Comparison of ENCODE assay signal across 11 cellular contexts in the genomic region with DNA sequence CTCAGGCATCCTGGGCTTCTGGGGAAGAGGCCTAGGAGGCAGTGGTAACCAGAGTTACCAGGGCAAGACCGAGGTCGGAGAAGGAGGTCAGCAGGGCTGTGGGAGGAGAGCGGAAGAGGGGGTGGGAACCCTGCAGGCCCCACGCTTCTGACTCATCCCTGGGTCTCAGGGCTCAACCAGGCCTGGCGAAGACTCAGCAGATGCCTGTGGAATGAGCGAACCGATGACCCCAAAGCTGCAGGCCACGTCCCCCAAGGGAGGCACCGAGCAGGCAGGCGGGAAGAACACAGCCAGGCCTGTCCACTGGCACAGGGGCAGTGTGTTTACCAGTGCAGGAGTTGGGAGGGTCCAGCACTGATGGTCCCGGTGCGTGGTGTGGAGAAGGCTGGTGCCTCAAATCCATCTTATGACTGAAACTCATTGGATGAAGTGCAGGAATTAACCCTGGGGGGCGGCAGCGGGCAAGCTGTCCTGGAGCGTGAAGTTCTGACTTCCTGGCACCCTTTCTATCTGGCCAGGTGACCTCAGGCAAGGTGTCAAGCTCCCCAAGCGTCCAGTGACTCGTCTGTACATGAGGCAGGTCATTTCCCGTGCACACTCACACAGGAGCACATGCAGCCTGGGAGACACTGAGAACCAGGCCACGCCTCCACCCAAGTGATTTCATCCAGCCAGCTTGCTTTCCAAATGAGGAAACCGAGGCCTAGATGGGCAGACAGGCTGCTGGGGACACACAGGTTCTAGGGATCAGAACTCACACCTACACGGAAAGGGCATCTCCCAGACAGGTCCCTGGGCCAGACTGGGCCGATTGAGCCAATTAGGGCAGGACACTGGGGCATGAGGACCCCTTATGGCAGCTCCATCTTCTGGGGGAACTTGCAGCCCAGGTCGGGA.
DNase-seq lines count a peak whose midpoint lies in the region; ATAC-seq and TF ChIP-seq lines count a peak whose summit lies in the region.
"Had no signal": no experiment of that assay in that cellular context is flagged by ENCODE, and none has a peak within 500 bp of the region (broad histone marks: within the 10 kb centered on the region; RNA-seq: fewer than 3 reads in every experiment).

No MANE protein-coding gene starts in this region.

- H3K27me3 ChIP-seq in adipocyte (replicated peaks; ENCODE audit: control insufficient read depth, insufficient read depth, low read length): no peaks in the 10 kb centered on the region
- no peaks in the 10 kb centered on the region for H3K27me3 ChIP-seq in psoas muscle (ENCODE audit: insufficient read depth in 3 of 3, low read length in 2 of 3)

- no peak overlapping the region for H3K4me3 Mint-ChIP-seq in activated naive CD8-positive, alpha-beta T cell treated with anti-CD3 and anti-CD28 coated beads for 36 hours
- no peak overlapping the region for H3K4me3 Mint-ChIP-seq in WTC11
- H3K4me3 Mint-ChIP-seq: CD4-positive, CD25-positive, alpha-beta regulatory T cell; central memory CD8-positive, alpha-beta T cell had no signal

- intact Hi-C loops in left ventricle myocardium superior (cut with micrococcal nuclease) (no loop called here), psoas muscle (cut with DNase I) (no loop called here)

- CTCF ChIA-PET in WTC11 (lab: Charles Lee): interaction anchor here (1.0 to 2.6 kb wide), 4 partner anchors 10 to 88 kb away, joined by 3 to 9 read pairs (median 6); no protein-coding TSS in a partner anchor

- POLR2A ChIA-PET in WTC11 (lab: Charles Lee): no interaction called here

- TF ChIP-seq CTCF in psoas muscle (IDR thresholded peaks at IDR 0.05) (no peak), WTC11 (IDR thresholded peaks at IDR 0.05) (no peak)

- peak overlapping the region; percentile 55 for H3K27ac ChIP-seq in psoas muscle

- no peak overlapping the region for H3K27ac Mint-ChIP-seq in activated naive CD8-positive, alpha-beta T cell treated with anti-CD3 and anti-CD28 coated beads for 36 hours
- H3K27ac Mint-ChIP-seq in WTC11: no peak overlapping the region
- H3K27ac Mint-ChIP-seq: CD4-positive, CD25-positive, alpha-beta regulatory T cell had no signal

- H3K9ac ChIP-seq in adipocyte (ENCODE audit: low read length): peak overlapping the region; percentile 87

- H3K4me1 Mint-ChIP-seq in activated naive CD8-positive, alpha-beta T cell treated with anti-CD3 and anti-CD28 coated beads for 36 hours: no peaks in the 10 kb centered on the region
- H3K4me1 Mint-ChIP-seq in WTC11: 0 out of 2 replicates have a peak, but pooled peaks cover 8% of the 10 kb centered on the region
- H3K4me1 Mint-ChIP-seq: CD4-positive, CD25-positive, alpha-beta regulatory T cell; central memory CD8-positive, alpha-beta T cell had no signal

- peak; percentile 92 for ATAC-seq in left ventricle myocardium superior
- peak; percentile 80 to 89 (median 84) for ATAC-seq in psoas muscle
- ATAC-seq in WTC11: no peak

- no peaks in the 10 kb centered on the region for H3K36me3 Mint-ChIP-seq in activated naive CD8-positive, alpha-beta T cell treated with anti-CD3 and anti-CD28 coated beads for 36 hours
- H3K36me3 Mint-ChIP-seq in WTC11: no peaks in the 10 kb centered on the region
- H3K36me3 Mint-ChIP-seq: CD4-positive, CD25-positive, alpha-beta regulatory T cell had no signal

- H3K9me3 ChIP-seq in adipocyte (ENCODE audit: control insufficient read depth, low read length): no peaks in the 10 kb centered on the region
- H3K9me3 ChIP-seq in psoas muscle: no peaks in the 10 kb centered on the region

- WGBS in psoas muscle, 3 donors: 62 to 70% (median 68%) methylated on average over 23 of the region's 23 CpGs

- DNase-seq in AG20443 (ENCODE audit: low spot score): peak; percentile 98
- DNase-seq in adipocyte (ENCODE audit: low read depth): peak; percentile 93
- peak; percentile 83 for DNase-seq in left ventricle myocardium superior
- DNase-seq in psoas muscle: peak; percentile 90 to 93
- DNase-seq in stimulated activated CD4-positive, alpha-beta T cell treated with anti-CD3 and anti-CD28 coated beads, Interleukin-2, amount 100 ng/mL, for 24 hours: no peak
- DNase-seq in activated naive CD8-positive, alpha-beta T cell treated with anti-CD3 and anti-CD28 coated beads for 36 hours: no peak
- DNase-seq in germinal center (ENCODE audit: low spot score): no peak
- DNase-seq in WTC11 (ENCODE audit: low spot score): no peak
- DNase-seq: NCI-H524 treated with DMSO at 0.1 percent for 48 hours had no signal

- no peaks in the 10 kb centered on the region for H3K9me3 Mint-ChIP-seq in activated naive CD8-positive, alpha-beta T cell treated with anti-CD3 and anti-CD28 coated beads for 36 hours
- H3K9me3 Mint-ChIP-seq in WTC11: no peaks in the 10 kb centered on the region
- H3K9me3 Mint-ChIP-seq: CD4-positive, CD25-positive, alpha-beta regulatory T cell; central memory CD8-positive, alpha-beta T cell had no signal

- H3K4me3 ChIP-seq in adipocyte (ENCODE audit: low read length): peak overlapping the region; percentile 40
- H3K4me3 ChIP-seq in psoas muscle: no peak overlapping the region

- H3K36me3 ChIP-seq in adipocyte (ENCODE audit: control insufficient read depth, insufficient read depth, low read length, severe bottlenecking) (peaks cover 8% of the 10 kb centered on the region), psoas muscle (ENCODE audit: insufficient read depth in 1 of 2, low read depth in 1 of 2) (no peaks in the 10 kb centered on the region)

- H3K27me3 Mint-ChIP-seq in activated naive CD8-positive, alpha-beta T cell treated with anti-CD3 and anti-CD28 coated beads for 36 hours: no peaks in the 10 kb centered on the region
- no peaks in the 10 kb centered on the region for H3K27me3 Mint-ChIP-seq in WTC11 (ENCODE audit: low read depth)
- H3K27me3 Mint-ChIP-seq: CD4-positive, CD25-positive, alpha-beta regulatory T cell; central memory CD8-positive, alpha-beta T cell had no signal

- H3K4me1 ChIP-seq in adipocyte (ENCODE audit: control insufficient read depth, insufficient read depth, low read length) (peaks cover 71% of the 10 kb centered on the region), psoas muscle (peaks cover 5% of the 10 kb centered on the region)

TF ChIP-seq in WTC11, 78 proteins besides CTCF, POLR2A, EP300 and RAD21 (continues in another document):
- TF ChIP-seq IRF2 (CRISPR knock-in tag; IDR thresholded peaks at IDR 0.05; ENCODE audit: borderline replicate concordance, low read depth): no peak
- TF ChIP-seq, protein P1, sequence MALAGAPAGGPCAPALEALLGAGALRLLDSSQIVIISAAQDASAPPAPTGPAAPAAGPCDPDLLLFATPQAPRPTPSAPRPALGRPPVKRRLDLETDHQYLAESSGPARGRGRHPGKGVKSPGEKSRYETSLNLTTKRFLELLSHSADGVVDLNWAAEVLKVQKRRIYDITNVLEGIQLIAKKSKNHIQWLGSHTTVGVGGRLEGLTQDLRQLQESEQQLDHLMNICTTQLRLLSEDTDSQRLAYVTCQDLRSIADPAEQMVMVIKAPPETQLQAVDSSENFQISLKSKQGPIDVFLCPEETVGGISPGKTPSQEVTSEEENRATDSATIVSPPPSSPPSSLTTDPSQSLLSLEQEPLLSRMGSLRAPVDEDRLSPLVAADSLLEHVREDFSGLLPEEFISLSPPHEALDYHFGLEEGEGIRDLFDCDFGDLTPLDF (CRISPR knock-in tag; IDR thresholded peaks at IDR 0.05): no peak
- no peak for TF ChIP-seq ZBTB21 (CRISPR knock-in tag; IDR thresholded peaks at IDR 0.05; ENCODE audit: borderline replicate concordance)
- no peak for TF ChIP-seq NR2C2 (CRISPR knock-in tag; IDR thresholded peaks at IDR 0.05)
- TF ChIP-seq, protein P2, sequence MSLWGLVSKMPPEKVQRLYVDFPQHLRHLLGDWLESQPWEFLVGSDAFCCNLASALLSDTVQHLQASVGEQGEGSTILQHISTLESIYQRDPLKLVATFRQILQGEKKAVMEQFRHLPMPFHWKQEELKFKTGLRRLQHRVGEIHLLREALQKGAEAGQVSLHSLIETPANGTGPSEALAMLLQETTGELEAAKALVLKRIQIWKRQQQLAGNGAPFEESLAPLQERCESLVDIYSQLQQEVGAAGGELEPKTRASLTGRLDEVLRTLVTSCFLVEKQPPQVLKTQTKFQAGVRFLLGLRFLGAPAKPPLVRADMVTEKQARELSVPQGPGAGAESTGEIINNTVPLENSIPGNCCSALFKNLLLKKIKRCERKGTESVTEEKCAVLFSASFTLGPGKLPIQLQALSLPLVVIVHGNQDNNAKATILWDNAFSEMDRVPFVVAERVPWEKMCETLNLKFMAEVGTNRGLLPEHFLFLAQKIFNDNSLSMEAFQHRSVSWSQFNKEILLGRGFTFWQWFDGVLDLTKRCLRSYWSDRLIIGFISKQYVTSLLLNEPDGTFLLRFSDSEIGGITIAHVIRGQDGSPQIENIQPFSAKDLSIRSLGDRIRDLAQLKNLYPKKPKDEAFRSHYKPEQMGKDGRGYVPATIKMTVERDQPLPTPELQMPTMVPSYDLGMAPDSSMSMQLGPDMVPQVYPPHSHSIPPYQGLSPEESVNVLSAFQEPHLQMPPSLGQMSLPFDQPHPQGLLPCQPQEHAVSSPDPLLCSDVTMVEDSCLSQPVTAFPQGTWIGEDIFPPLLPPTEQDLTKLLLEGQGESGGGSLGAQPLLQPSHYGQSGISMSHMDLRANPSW (CRISPR knock-in tag; conservative IDR thresholded peaks at IDR 0.05; ENCODE audit: low read depth): no peak
- TF ChIP-seq, protein P3, sequence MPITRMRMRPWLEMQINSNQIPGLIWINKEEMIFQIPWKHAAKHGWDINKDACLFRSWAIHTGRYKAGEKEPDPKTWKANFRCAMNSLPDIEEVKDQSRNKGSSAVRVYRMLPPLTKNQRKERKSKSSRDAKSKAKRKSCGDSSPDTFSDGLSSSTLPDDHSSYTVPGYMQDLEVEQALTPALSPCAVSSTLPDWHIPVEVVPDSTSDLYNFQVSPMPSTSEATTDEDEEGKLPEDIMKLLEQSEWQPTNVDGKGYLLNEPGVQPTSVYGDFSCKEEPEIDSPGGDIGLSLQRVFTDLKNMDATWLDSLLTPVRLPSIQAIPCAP (CRISPR knock-in tag; IDR thresholded peaks at IDR 0.05): no peak
- TF ChIP-seq, protein P4, sequence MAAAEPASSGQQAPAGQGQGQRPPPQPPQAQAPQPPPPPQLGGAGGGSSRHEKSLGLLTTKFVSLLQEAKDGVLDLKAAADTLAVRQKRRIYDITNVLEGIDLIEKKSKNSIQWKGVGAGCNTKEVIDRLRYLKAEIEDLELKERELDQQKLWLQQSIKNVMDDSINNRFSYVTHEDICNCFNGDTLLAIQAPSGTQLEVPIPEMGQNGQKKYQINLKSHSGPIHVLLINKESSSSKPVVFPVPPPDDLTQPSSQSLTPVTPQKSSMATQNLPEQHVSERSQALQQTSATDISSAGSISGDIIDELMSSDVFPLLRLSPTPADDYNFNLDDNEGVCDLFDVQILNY (CRISPR knock-in tag; IDR thresholded peaks at IDR 0.05): no peak

Comparison
In these comparisons a context has a peak if more than half of its experiments do, and no peak if none do; other contexts are left out.
1. DNase-seq: peak in AG20443 (single experiment), adipocyte (single experiment), left ventricle myocardium superior (single experiment) and psoas muscle (2 of 2); none in stimulated activated CD4-positive, alpha-beta T cell treated with anti-CD3 and anti-CD28 coated beads, Interleukin-2, amount 100 ng/mL, for 24 hours (0 of 2), activated naive CD8-positive, alpha-beta T cell treated with anti-CD3 and anti-CD28 coated beads for 36 hours (single experiment), germinal center (single experiment) and WTC11 (single experiment).